12 cellular contexts compared by ENCODE assay signal in genomic region chr11:102469196-102469821, GRCh38. TPM values are rescaled to one million over a fixed set of nuclear protein-coding genes. Genes with fewer than 3 reads are reported as not detected.
DNase-seq lines count a peak whose midpoint lies in the region; ATAC-seq and TF ChIP-seq lines count a peak whose summit lies in the region.
"Had no signal": no experiment of that assay in that cellular context is flagged by ENCODE, and none has a peak within 500 bp of the region (broad histone marks: within the 10 kb centered on the region; RNA-seq: fewer than 3 reads in every experiment).

No MANE protein-coding gene starts in this region.

- CTCF ChIA-PET in activated CD8-positive, alpha-beta memory T cell treated with anti-CD3 and anti-CD28 coated beads, Interleukin-2, amount 10 ng/mL, durations not matched to agents 7 days and 5 days (lab: Charles Lee), result no interaction called here

- DNase-seq in CD4-positive, CD25-positive, alpha-beta regulatory T cell, result no peak
- peak; percentile 50 for DNase-seq in MV-4-11 (lab: John Stamatoyannopoulos, UW)
- DNase-seq in dedifferentiated amniotic fluid mesenchymal stem cell (ENCODE audit: extremely low spot score), result peak; percentile 23
- DNase-seq in osteocyte (ENCODE audit: extremely low spot score, unreplicated experiment), result no peak
- DNase-seq in activated CD8-positive, alpha-beta memory T cell treated with anti-CD3 and anti-CD28 coated beads, Interleukin-2, amount 10 ng/mL, durations not matched to agents 7 days and 5 days, result no peak
- DNase-seq in A172 (ENCODE audit: low spot score), result no peak
- DNase-seq in mesenteric fat pad (ENCODE audit: low spot score), result no peak
- DNase-seq: activated gamma-delta T cell treated with Interleukin-2 at 50 U/mL for 16 hours, left ventricle myocardium inferior had no signal

- no peaks in the 10 kb centered on the region for H3K36me3 ChIP-seq in CD4-positive, CD25-positive, alpha-beta regulatory T cell (ENCODE audit: control insufficient read depth, insufficient read depth, low read length)
- H3K36me3 ChIP-seq: left ventricle myocardium inferior had no signal

- no peak for ATAC-seq in CD4-positive, CD25-positive, alpha-beta regulatory T cell (ENCODE audit: low read depth in 2 of 2)
- ATAC-seq in activated CD8-positive, alpha-beta memory T cell treated with anti-CD3 and anti-CD28 coated beads, Interleukin-2, amount 10 ng/mL, durations not matched to agents 7 days and 5 days, result no peak
- no peak for ATAC-seq in HG03097 (IDR thresholded peaks at IDR 0.05; ENCODE audit: low FRiP score, unreplicated experiment)
- ATAC-seq: stimulated activated effector memory CD8-positive, alpha-beta T cell treated with anti-CD3 and anti-CD28 coated beads, Interleukin-12 subunit alpha, Interleukin-12 subunit beta, amount 100 ng/mL, for 72 hours had no signal

- H3K4me1 ChIP-seq in CD4-positive, CD25-positive, alpha-beta regulatory T cell (ENCODE audit: control insufficient read depth, insufficient read depth, low read length, poor library complexity, severe bottlenecking), result peaks cover 22% of the 10 kb centered on the region
- H3K4me1 ChIP-seq: left ventricle myocardium inferior had no signal

- H3K27ac Mint-ChIP-seq in CD4-positive, CD25-positive, alpha-beta regulatory T cell, result peak overlapping the region in 2 of 3 donors; percentile 60 to 72
- peak overlapping the region; percentile 95 for H3K27ac Mint-ChIP-seq in osteocyte (ENCODE audit: unreplicated experiment)
- H3K27ac Mint-ChIP-seq in activated CD8-positive, alpha-beta memory T cell treated with anti-CD3 and anti-CD28 coated beads, Interleukin-2, amount 10 ng/mL, durations not matched to agents 7 days and 5 days, result no peak overlapping the region
- H3K27ac Mint-ChIP-seq: stimulated activated effector memory CD8-positive, alpha-beta T cell treated with anti-CD3 and anti-CD28 coated beads, Interleukin-12 subunit alpha, Interleukin-12 subunit beta, amount 100 ng/mL, for 72 hours had no signal

- H3K9me3 ChIP-seq in CD4-positive, CD25-positive, alpha-beta regulatory T cell (ENCODE audit: control insufficient read depth in 2 of 2, low read length in 2 of 2), result no peaks in the 10 kb centered on the region
- H3K9me3 ChIP-seq: left ventricle myocardium inferior had no signal

- no peak for TF ChIP-seq CTCF in osteocyte (IDR thresholded peaks at IDR 0.05)

- no peak overlapping the region for H3K4me3 ChIP-seq in CD4-positive, CD25-positive, alpha-beta regulatory T cell (ENCODE audit: low read depth, low read length)
- H3K4me3 ChIP-seq: left ventricle myocardium inferior had no signal

- no peaks in the 10 kb centered on the region for H3K27me3 Mint-ChIP-seq in CD4-positive, CD25-positive, alpha-beta regulatory T cell
- H3K27me3 Mint-ChIP-seq in osteocyte (ENCODE audit: unreplicated experiment), result no peaks in the 10 kb centered on the region
- H3K27me3 Mint-ChIP-seq in activated CD8-positive, alpha-beta memory T cell treated with anti-CD3 and anti-CD28 coated beads, Interleukin-2, amount 10 ng/mL, durations not matched to agents 7 days and 5 days, result no peaks in the 10 kb centered on the region

- H3K36me3 Mint-ChIP-seq in CD4-positive, CD25-positive, alpha-beta regulatory T cell, result no peaks in the 10 kb centered on the region
- no peaks in the 10 kb centered on the region for H3K36me3 Mint-ChIP-seq in osteocyte (ENCODE audit: unreplicated experiment)
- no peaks in the 10 kb centered on the region for H3K36me3 Mint-ChIP-seq in activated CD8-positive, alpha-beta memory T cell treated with anti-CD3 and anti-CD28 coated beads, Interleukin-2, amount 10 ng/mL, durations not matched to agents 7 days and 5 days
- H3K36me3 Mint-ChIP-seq: stimulated activated effector memory CD8-positive, alpha-beta T cell treated with anti-CD3 and anti-CD28 coated beads, Interleukin-12 subunit alpha, Interleukin-12 subunit beta, amount 100 ng/mL, for 72 hours had no signal

- H3K27me3 ChIP-seq in CD4-positive, CD25-positive, alpha-beta regulatory T cell (ENCODE audit: control insufficient read depth, insufficient read depth, low read length), result no peaks in the 10 kb centered on the region

- no peaks in the 10 kb centered on the region for H3K9me3 Mint-ChIP-seq in CD4-positive, CD25-positive, alpha-beta regulatory T cell
- no peaks in the 10 kb centered on the region for H3K9me3 Mint-ChIP-seq in osteocyte (ENCODE audit: unreplicated experiment)
- no peaks in the 10 kb centered on the region for H3K9me3 Mint-ChIP-seq in activated CD8-positive, alpha-beta memory T cell treated with anti-CD3 and anti-CD28 coated beads, Interleukin-2, amount 10 ng/mL, durations not matched to agents 7 days and 5 days (ENCODE audit: low read depth)
- H3K9me3 Mint-ChIP-seq: stimulated activated effector memory CD8-positive, alpha-beta T cell treated with anti-CD3 and anti-CD28 coated beads, Interleukin-12 subunit alpha, Interleukin-12 subunit beta, amount 100 ng/mL, for 72 hours; T-helper 1 cell treated with Interleukin-12 subunit alpha and Interleukin-12 subunit beta and Interleukin-4 antibody, amounts not matched to agents 30 μg/mL and 1 μg/mL, for 36 hours had no signal

- peak overlapping the region in 1 of 4 donors; percentile 78 for H3K4me3 Mint-ChIP-seq in CD4-positive, CD25-positive, alpha-beta regulatory T cell
- H3K4me3 Mint-ChIP-seq in osteocyte (ENCODE audit: unreplicated experiment), result peak overlapping the region; percentile 10
- no peak overlapping the region for H3K4me3 Mint-ChIP-seq in activated CD8-positive, alpha-beta memory T cell treated with anti-CD3 and anti-CD28 coated beads, Interleukin-2, amount 10 ng/mL, durations not matched to agents 7 days and 5 days
- H3K4me3 Mint-ChIP-seq: stimulated activated effector memory CD8-positive, alpha-beta T cell treated with anti-CD3 and anti-CD28 coated beads, Interleukin-12 subunit alpha, Interleukin-12 subunit beta, amount 100 ng/mL, for 72 hours had no signal

- no peak overlapping the region for H3K27ac ChIP-seq in CD4-positive, CD25-positive, alpha-beta regulatory T cell (ENCODE audit: insufficient read depth, low read length, poor library complexity, severe bottlenecking)
- H3K27ac ChIP-seq: left ventricle myocardium inferior had no signal

- H3K4me1 Mint-ChIP-seq in CD4-positive, CD25-positive, alpha-beta regulatory T cell, result peaks cover 30 to 92% (median 51%) of the 10 kb centered on the region in 4 donors
- H3K4me1 Mint-ChIP-seq in osteocyte (ENCODE audit: unreplicated experiment), result peaks cover 65% of the 10 kb centered on the region
- H3K4me1 Mint-ChIP-seq in activated CD8-positive, alpha-beta memory T cell treated with anti-CD3 and anti-CD28 coated beads, Interleukin-2, amount 10 ng/mL, durations not matched to agents 7 days and 5 days, result peaks cover 53% of the 10 kb centered on the region

RNA-seq across cellular contexts. Expression of gene TMEM123, which starts 16.7 kb away (rescaled TPM):
- 330 TPM for total RNA-seq in CD4-positive, CD25-positive, alpha-beta regulatory T cell
- polyA plus RNA-seq in CD4-positive, CD25-positive, alpha-beta regulatory T cell, result 100 to 1,000 TPM; 583 to 771 (median 683) TPM
- total RNA-seq in osteocyte, result 244 and 250 TPM in 2 replicates
- 100 to 1,000 TPM; 194 to 242 TPM for total RNA-seq in activated CD8-positive, alpha-beta memory T cell treated with anti-CD3 and anti-CD28 coated beads, Interleukin-2, amount 10 ng/mL, durations not matched to agents 7 days and 5 days
- total RNA-seq in A172 (2014; rRNA removed; shearing (Covaris generic)), result 93.3 and 123 TPM in 2 replicates
- total RNA-seq in mesenteric fat pad, result 93.0 TPM

Comparison
In these comparisons a context has a peak if more than half of its experiments do, and no peak if none do; other contexts are left out.
1. DNase-seq: peak in MV-4-11 (single experiment) and dedifferentiated amniotic fluid mesenchymal stem cell (single experiment); none in CD4-positive, CD25-positive, alpha-beta regulatory T cell (0 of 3), osteocyte (single experiment), activated CD8-positive, alpha-beta memory T cell treated with anti-CD3 and anti-CD28 coated beads, Interleukin-2, amount 10 ng/mL, durations not matched to agents 7 days and 5 days (single experiment), A172 (single experiment) and mesenteric fat pad (single experiment).